ENCODE assay signal across 17 cellular contexts in the genomic region with DNA sequence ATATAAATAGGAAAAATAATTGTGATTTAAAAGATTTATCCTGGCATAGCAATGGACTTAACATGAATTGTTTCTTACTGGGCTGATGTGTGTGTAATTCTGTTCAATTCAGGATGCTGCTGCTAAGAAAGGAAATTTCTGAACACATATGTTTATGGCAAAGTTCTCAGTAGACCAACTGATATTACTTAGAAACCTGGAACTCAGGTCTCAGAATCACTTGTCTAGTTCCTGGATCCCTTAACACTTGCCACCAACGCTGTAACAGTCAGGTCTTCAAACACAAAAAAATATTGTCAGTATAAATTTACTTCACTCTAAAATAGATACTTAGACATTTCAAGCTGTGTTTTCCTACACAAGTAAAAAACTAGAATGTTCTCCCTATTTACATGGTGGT. TPM values are rescaled to one million over a fixed set of nuclear protein-coding genes. Genes with fewer than 3 reads are reported as not detected.
A peak's percentile ranks its signal among the peaks of the same experiment; 100 is the strongest.
DNase-seq lines count a peak whose midpoint lies in the region; ATAC-seq and TF ChIP-seq lines count a peak whose summit lies in the region.
"Had no signal": no experiment of that assay in that cellular context is flagged by ENCODE, and none has a peak within 500 bp of the region (broad histone marks: within the 10 kb centered on the region; RNA-seq: fewer than 3 reads in every experiment).

No MANE protein-coding gene starts in this region.

- H4K20me1 ChIP-seq in GM23338 (replicated peaks; ENCODE audit: insufficient read depth) = peaks cover 39% of the 10 kb centered on the region

- no peak for ATAC-seq in GM23338
- no peak for ATAC-seq in left lobe of liver
- no peak for ATAC-seq in GM18907 (IDR thresholded peaks at IDR 0.05; ENCODE audit: unreplicated experiment)
- ATAC-seq: esophagus mucosa, HCT116 had no signal

- H3K9ac ChIP-seq in mesenchymal stem cell (ENCODE audit: low read length) = peak overlapping the region; percentile 49
- H3K9ac ChIP-seq: parathyroid adenoma had no signal

- H3K36me3 ChIP-seq in ACC112 (ENCODE audit: insufficient read depth, low read length) = peaks cover 14% of the 10 kb centered on the region
- H3K36me3 ChIP-seq in GM23338 (ENCODE audit: insufficient read depth) = no peaks in the 10 kb centered on the region
- H3K36me3 ChIP-seq in mesenchymal stem cell (ENCODE audit: control insufficient read depth in 1 of 2, insufficient read depth in 2 of 2, low read depth in 1 of 2, low read length in 2 of 2) = peaks cover 6 to 49% of the 10 kb centered on the region in 2 experiments

- H3K9me2 ChIP-seq in GM23338 (ENCODE audit: insufficient read depth) = no peaks in the 10 kb centered on the region

- no peak overlapping the region for H3K18ac ChIP-seq in mesenchymal stem cell (ENCODE audit: low read depth in 1 of 2, low read length in 2 of 2)

- no peak overlapping the region for H2BK120ac ChIP-seq in mesenchymal stem cell (ENCODE audit: low read depth, low read length)

- H3K9me3 Mint-ChIP-seq in GM23338 = no peaks in the 10 kb centered on the region; the same call in 2 of the 3 replicates
- no peaks in the 10 kb centered on the region for H3K9me3 Mint-ChIP-seq in activated T-helper 1 cell treated with anti-CD3 and anti-CD28 coated beads, Interleukin-12 subunit alpha, Interleukin-12 subunit beta, Interleukin-2, Interleukin-4 antibody, amounts not matched to agents 30 ng/mL and 10 ng/mL and 1 ng/mL, durations not matched to agents 14 hours and 24 hours and 36 hours

- no peak overlapping the region for H2BK15ac ChIP-seq in mesenchymal stem cell (ENCODE audit: low read depth, poor library complexity, severe bottlenecking)

- DNase-seq in GM23338 (ENCODE audit: low spot score) = no peak
- DNase-seq in activated T-helper 1 cell treated with anti-CD3 and anti-CD28 coated beads, Interleukin-12 subunit alpha, Interleukin-12 subunit beta, Interleukin-2, Interleukin-4 antibody, amounts not matched to agents 30 ng/mL and 10 ng/mL and 1 ng/mL, durations not matched to agents 14 hours and 24 hours and 36 hours (ENCODE audit: low spot score) = no peak
- no peak for DNase-seq in mesenchymal stem cell
- no peak for DNase-seq in left lobe of liver (ENCODE audit: low spot score)
- no peak for DNase-seq in NCI-H1436 (lab: John Stamatoyannopoulos, UW)
- no peak for DNase-seq in NCI-H1048 (lab: John Stamatoyannopoulos, UW)
- DNase-seq: activated T-cell treated with anti-CD3 and anti-CD28 coated beads, Interleukin-2, amount 50 U/mL, for 48 hours; central memory CD4-positive, alpha-beta T cell; NCI-H1092 treated with DMSO at 0.1 percent for 48 hours; NCI-H524 treated with DMSO at 0.1 percent for 48 hours; SIG-M5; stimulated activated CD4-positive, alpha-beta T cell treated with anti-CD3 and anti-CD28 coated beads, Interleukin-2, amount 100 ng/mL, for 48 hours had no signal

- no peak overlapping the region for H3K23ac ChIP-seq in mesenchymal stem cell (ENCODE audit: low read length in 2 of 2)

- H3K4me2 ChIP-seq in GM23338 = peak overlapping the region; percentile 56
- H3K4me2 ChIP-seq in mesenchymal stem cell (ENCODE audit: low read length, poor library complexity, severe bottlenecking) = no peak overlapping the region

- WGBS in mesenchymal stem cell = 100% methylated on average over 1 of the region's 1 CpG

- H2AFZ ChIP-seq in ACC112 (ENCODE audit: low read length, unreplicated experiment) (no peak overlapping the region), GM23338 (no peak overlapping the region), mesenchymal stem cell (ENCODE audit: low read depth, low read length) (no peak overlapping the region)
- H2AFZ ChIP-seq: parathyroid adenoma had no signal

- no peak overlapping the region for H4K8ac ChIP-seq in mesenchymal stem cell (ENCODE audit: low read length)

- H2AK5ac ChIP-seq in mesenchymal stem cell (ENCODE audit: low read length, severe bottlenecking) = no peak overlapping the region

- no peaks in the 10 kb centered on the region for H3K79me1 ChIP-seq in mesenchymal stem cell (replicated peaks; ENCODE audit: low read length, poor library complexity, severe bottlenecking)

- H3K27me3 Mint-ChIP-seq in GM23338 (ENCODE audit: insufficient read depth, low read depth, poor library complexity) = peaks cover 6% of the 10 kb centered on the region
- no peaks in the 10 kb centered on the region for H3K27me3 Mint-ChIP-seq in activated T-helper 1 cell treated with anti-CD3 and anti-CD28 coated beads, Interleukin-12 subunit alpha, Interleukin-12 subunit beta, Interleukin-2, Interleukin-4 antibody, amounts not matched to agents 30 ng/mL and 10 ng/mL and 1 ng/mL, durations not matched to agents 14 hours and 24 hours and 36 hours (ENCODE audit: insufficient read depth)

- no peak overlapping the region for H3K14ac ChIP-seq in mesenchymal stem cell (ENCODE audit: low read length in 2 of 2)

- H3K27ac ChIP-seq in ACC112 (ENCODE audit: low read depth, low read length) = peak overlapping the region; percentile 8; the same call in 1 of the 2 replicates
- H3K27ac ChIP-seq in GM23338 (ENCODE audit: low read depth) = peak overlapping the region; percentile 28; the same call in 1 of the 2 replicates
- H3K27ac ChIP-seq in mesenchymal stem cell (ENCODE audit: low read length, poor library complexity, severe bottlenecking) = peak overlapping the region; percentile 38
- H3K27ac ChIP-seq: parathyroid adenoma had no signal

- peak overlapping the region; percentile 50; the same call in 1 of the 2 replicates for H3K27ac Mint-ChIP-seq in GM23338
- peak overlapping the region; percentile 60 for H3K27ac Mint-ChIP-seq in activated T-helper 1 cell treated with anti-CD3 and anti-CD28 coated beads, Interleukin-12 subunit alpha, Interleukin-12 subunit beta, Interleukin-2, Interleukin-4 antibody, amounts not matched to agents 30 ng/mL and 10 ng/mL and 1 ng/mL, durations not matched to agents 14 hours and 24 hours and 36 hours

- H2BK5ac ChIP-seq in mesenchymal stem cell (ENCODE audit: low read depth, low read length, poor library complexity, severe bottlenecking) = no peak overlapping the region

- no peak for TF ChIP-seq CTCF in GM23338 (conservative IDR thresholded peaks at IDR 0.05; ENCODE audit: low read depth in 2 of 2)

- peaks cover 69% of the 10 kb centered on the region for H3K4me1 Mint-ChIP-seq in GM23338
- H3K4me1 Mint-ChIP-seq in activated T-helper 1 cell treated with anti-CD3 and anti-CD28 coated beads, Interleukin-12 subunit alpha, Interleukin-12 subunit beta, Interleukin-2, Interleukin-4 antibody, amounts not matched to agents 30 ng/mL and 10 ng/mL and 1 ng/mL, durations not matched to agents 14 hours and 24 hours and 36 hours (ENCODE audit: low read depth) = peaks cover 88% of the 10 kb centered on the region

- intact Hi-C loops in activated T-helper 1 cell treated with anti-CD3 and anti-CD28 coated beads, Interleukin-12 subunit alpha, Interleukin-12 subunit beta, Interleukin-2, Interleukin-4 antibody, amounts not matched to agents 30 ng/mL and 10 ng/mL and 1 ng/mL, durations not matched to agents 14 hours and 24 hours and 36 hours (cut with micrococcal nuclease) = loop anchor here (1.0 kb wide), 1 partner anchor 8 kb away; no protein-coding TSS in a partner anchor

- H3K27me3 ChIP-seq in ACC112 (ENCODE audit: insufficient read depth, low read length) (no peaks in the 10 kb centered on the region), GM23338 (ENCODE audit: insufficient read depth) (no peaks in the 10 kb centered on the region), mesenchymal stem cell (ENCODE audit: control insufficient read depth in 1 of 2, insufficient read depth in 1 of 2, low read length in 2 of 2) (no peaks in the 10 kb centered on the region)

- no peak overlapping the region for H3K4ac ChIP-seq in mesenchymal stem cell (ENCODE audit: low read depth in 1 of 2, low read length in 2 of 2)

- H2BK12ac ChIP-seq in mesenchymal stem cell (ENCODE audit: low read length in 2 of 2) = no peak overlapping the region

- H3K4me1 ChIP-seq in ACC112 (ENCODE audit: control insufficient read depth, insufficient read depth, low read length, unreplicated experiment) (peaks cover 25% of the 10 kb centered on the region), GM23338 (ENCODE audit: insufficient read depth) (peaks cover 46% of the 10 kb centered on the region), mesenchymal stem cell (ENCODE audit: control insufficient read depth, insufficient read depth, low read depth, low read length) (peaks cover 2% of the 10 kb centered on the region)

- peak overlapping the region; percentile 34 for H3K4me3 Mint-ChIP-seq in GM23338
- H3K4me3 Mint-ChIP-seq in activated T-helper 1 cell treated with anti-CD3 and anti-CD28 coated beads, Interleukin-12 subunit alpha, Interleukin-12 subunit beta, Interleukin-2, Interleukin-4 antibody, amounts not matched to agents 30 ng/mL and 10 ng/mL and 1 ng/mL, durations not matched to agents 14 hours and 24 hours and 36 hours = peak overlapping the region; percentile 78

- H3K4me3 ChIP-seq in ACC112 (ENCODE audit: low read depth, low read length) (no peak overlapping the region), GM23338 (no peak overlapping the region), mesenchymal stem cell (ENCODE audit: insufficient read depth in 1 of 2, low read depth in 1 of 2, low read length in 2 of 2) (no peak overlapping the region)

- no peaks in the 10 kb centered on the region for H3F3A ChIP-seq in GM23338 (replicated peaks; ENCODE audit: low read depth)

- no peak overlapping the region for H4K91ac ChIP-seq in mesenchymal stem cell (ENCODE audit: low read length)

- no peaks in the 10 kb centered on the region for H3K9me3 ChIP-seq in mesenchymal stem cell (ENCODE audit: control insufficient read depth, low read length)

- peaks cover 83% of the 10 kb centered on the region for H3K79me2 ChIP-seq in ACC112 (ENCODE audit: control insufficient read depth, insufficient read depth, low read length, unreplicated experiment)
- H3K79me2 ChIP-seq in GM23338 (replicated peaks; ENCODE audit: insufficient read depth) = peaks cover 99% of the 10 kb centered on the region

- peaks cover 47% of the 10 kb centered on the region for H3K36me3 Mint-ChIP-seq in GM23338 (ENCODE audit: low read depth)
- peaks cover 70% of the 10 kb centered on the region for H3K36me3 Mint-ChIP-seq in activated T-helper 1 cell treated with anti-CD3 and anti-CD28 coated beads, Interleukin-12 subunit alpha, Interleukin-12 subunit beta, Interleukin-2, Interleukin-4 antibody, amounts not matched to agents 30 ng/mL and 10 ng/mL and 1 ng/mL, durations not matched to agents 14 hours and 24 hours and 36 hours (ENCODE audit: low read depth)

RNA-seq across cellular contexts. Expression of a gene that starts 5.5 kb away (rescaled TPM):
- total RNA-seq in GM23338 (2014; rRNA removed; shearing (Covaris generic)) = 84.4 and 115 TPM in 2 replicates
- polyA plus RNA-seq in GM23338 (2016; fragmentation: Nextera tagmentation; extraction: Ambion mirVana) = 47.3 and 50.5 TPM in 2 replicates
- 116 and 121 TPM in 2 replicates for total RNA-seq in activated T-helper 1 cell treated with anti-CD3 and anti-CD28 coated beads, Interleukin-12 subunit alpha, Interleukin-12 subunit beta, Interleukin-2, Interleukin-4 antibody, amounts not matched to agents 30 ng/mL and 10 ng/mL and 1 ng/mL, durations not matched to agents 14 hours and 24 hours and 36 hours
- 17.8 TPM for polyA plus RNA-seq in mesenchymal stem cell (2013, experiment 1 of 2)
- 19.5 TPM for polyA plus RNA-seq in mesenchymal stem cell (2013, experiment 2 of 2)
- 11.3 TPM for total RNA-seq in left lobe of liver

RNA-seq across cellular contexts. Expression of a gene that starts 5.8 kb away (rescaled TPM):
- total RNA-seq in GM23338 (2014; rRNA removed; shearing (Covaris generic)) = 3.5 and 10.1 TPM in 2 replicates
- polyA plus RNA-seq in GM23338 (2016; fragmentation: Nextera tagmentation; extraction: Ambion mirVana) = 8.5 and 9.6 TPM in 2 replicates
- 16.4 and 19.7 TPM in 2 replicates for total RNA-seq in activated T-helper 1 cell treated with anti-CD3 and anti-CD28 coated beads, Interleukin-12 subunit alpha, Interleukin-12 subunit beta, Interleukin-2, Interleukin-4 antibody, amounts not matched to agents 30 ng/mL and 10 ng/mL and 1 ng/mL, durations not matched to agents 14 hours and 24 hours and 36 hours
- 3.9 TPM for polyA plus RNA-seq in mesenchymal stem cell (2013, experiment 1 of 2)
- 4.3 TPM for polyA plus RNA-seq in mesenchymal stem cell (2013, experiment 2 of 2)
- 5.9 TPM for total RNA-seq in left lobe of liver
